In the genomic region with DNA sequence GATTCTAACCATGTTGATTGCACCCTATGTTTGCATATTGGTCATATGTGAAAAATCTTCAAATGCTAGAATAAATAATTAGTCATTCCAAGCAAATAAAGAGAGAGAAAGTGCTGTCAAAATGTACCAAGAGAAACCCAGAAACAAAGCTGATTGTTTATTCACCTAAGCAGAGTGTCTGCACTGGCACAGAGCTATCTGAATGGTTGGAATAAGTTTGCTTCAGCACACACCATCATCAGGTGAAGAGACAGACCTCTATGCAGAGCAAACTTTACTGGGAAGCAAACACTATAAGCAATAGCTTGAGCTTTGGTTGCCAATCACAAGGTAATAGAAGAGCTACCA, we compare ENCODE assay signal across 1 cellular context.
A peak's percentile ranks its signal among the peaks of the same experiment; 100 is the strongest.
TF ChIP-seq lines count a peak whose summit lies in the region.

No MANE protein-coding gene starts in this region.

TF ChIP-seq in A549, 52 proteins besides CTCF, POLR2A, EP300 and RAD21:
- TF ChIP-seq, protein P1, sequence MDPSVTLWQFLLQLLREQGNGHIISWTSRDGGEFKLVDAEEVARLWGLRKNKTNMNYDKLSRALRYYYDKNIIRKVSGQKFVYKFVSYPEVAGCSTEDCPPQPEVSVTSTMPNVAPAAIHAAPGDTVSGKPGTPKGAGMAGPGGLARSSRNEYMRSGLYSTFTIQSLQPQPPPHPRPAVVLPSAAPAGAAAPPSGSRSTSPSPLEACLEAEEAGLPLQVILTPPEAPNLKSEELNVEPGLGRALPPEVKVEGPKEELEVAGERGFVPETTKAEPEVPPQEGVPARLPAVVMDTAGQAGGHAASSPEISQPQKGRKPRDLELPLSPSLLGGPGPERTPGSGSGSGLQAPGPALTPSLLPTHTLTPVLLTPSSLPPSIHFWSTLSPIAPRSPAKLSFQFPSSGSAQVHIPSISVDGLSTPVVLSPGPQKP (IDR thresholded peaks at IDR 0.05; ENCODE audit: low read depth, low read length): no peak
- TF ChIP-seq FOSL2 (IDR thresholded peaks at IDR 0.05) (no peak), FOSL2 (CRISPR knock-in tag; IDR thresholded peaks at IDR 0.05) (peak; percentile 65), RFX5 (IDR thresholded peaks at IDR 0.05) (no peak), E2F6 (IDR thresholded peaks at IDR 0.05; ENCODE audit: borderline replicate concordance, low read depth) (no peak), HDAC2 (IDR thresholded peaks at IDR 0.05) (no peak), SREBF2 (IDR thresholded peaks at IDR 0.05) (no peak)
TF ChIP-seq in A549: peak in this region for 1.
